ENCODE assay signal across 14 cellular contexts in the genomic region with DNA sequence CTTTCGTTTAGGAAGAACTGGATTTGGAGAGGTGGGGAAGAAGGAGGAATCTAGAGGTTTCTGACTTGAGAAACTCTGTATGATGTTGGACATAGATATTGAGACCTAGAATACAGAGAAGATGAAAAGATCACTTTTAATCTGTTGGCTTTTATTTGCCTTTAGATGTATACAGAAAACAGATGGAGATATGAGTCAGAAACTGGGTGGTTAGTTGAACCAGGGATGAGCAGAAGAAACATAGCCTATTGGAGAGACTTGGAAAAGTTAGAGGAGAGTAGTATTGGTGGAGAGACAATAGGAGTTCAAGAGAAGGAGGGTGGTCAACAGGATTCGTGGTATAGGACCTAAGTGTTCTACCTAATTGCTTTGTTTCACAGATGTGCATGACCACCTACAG. TPM values are rescaled to one million over a fixed set of nuclear protein-coding genes. Genes with fewer than 3 reads are reported as not detected.
DNase-seq lines count a peak whose midpoint lies in the region; ATAC-seq and TF ChIP-seq lines count a peak whose summit lies in the region.
"Had no signal": no experiment of that assay in that cellular context is flagged by ENCODE, and none has a peak within 500 bp of the region (broad histone marks: within the 10 kb centered on the region; RNA-seq: fewer than 3 reads in every experiment).

No MANE protein-coding gene starts in this region.

- peak; percentile 33 for DNase-seq in HFFc6
- peak; percentile 6 for DNase-seq in astrocyte of the spinal cord (ENCODE audit: low read depth, low spot score)
- DNase-seq in stimulated activated effector memory CD8-positive, alpha-beta T cell treated with anti-CD3 and anti-CD28 coated beads, Interleukin-12 subunit alpha, Interleukin-12 subunit beta, amount 100 ng/mL, for 72 hours (ENCODE audit: low spot score in 2 of 2): no peak
- DNase-seq in NCI-H69 (lab: John Stamatoyannopoulos, UW): no peak
- no peak for DNase-seq in activated naive CD4-positive, alpha-beta T cell treated with Interleukin-2 at 50 U/mL for 16 hours
- DNase-seq: activated gamma-delta T cell treated with Interleukin-2 at 50 U/mL for 16 hours; left colon; NCI-H2081; NCI-H82; stimulated activated naive CD4-positive, alpha-beta T cell; T-cell had no signal

- no peak overlapping the region for H3K4me3 ChIP-seq in astrocyte of the spinal cord (ENCODE audit: low read depth, low read length)
- H3K4me3 ChIP-seq: GM12878, skin epidermis, vagina had no signal

- H3K36me3 Mint-ChIP-seq in HFFc6 (ENCODE audit: low read depth): peaks cover 24% of the 10 kb centered on the region
- peaks cover 28% of the 10 kb centered on the region for H3K36me3 Mint-ChIP-seq in stimulated activated effector memory CD8-positive, alpha-beta T cell treated with anti-CD3 and anti-CD28 coated beads, Interleukin-12 subunit alpha, Interleukin-12 subunit beta, amount 100 ng/mL, for 72 hours

- H3K9me3 Mint-ChIP-seq in HFFc6: no peaks in the 10 kb centered on the region
- H3K9me3 Mint-ChIP-seq in stimulated activated effector memory CD8-positive, alpha-beta T cell treated with anti-CD3 and anti-CD28 coated beads, Interleukin-12 subunit alpha, Interleukin-12 subunit beta, amount 100 ng/mL, for 72 hours: no peaks in the 10 kb centered on the region
- H3K9me3 Mint-ChIP-seq: T-cell had no signal

- H3K27ac Mint-ChIP-seq in HFFc6: peak overlapping the region; percentile 95
- peak overlapping the region; percentile 10 for H3K27ac Mint-ChIP-seq in stimulated activated effector memory CD8-positive, alpha-beta T cell treated with anti-CD3 and anti-CD28 coated beads, Interleukin-12 subunit alpha, Interleukin-12 subunit beta, amount 100 ng/mL, for 72 hours

- peaks cover 2% of the 10 kb centered on the region for H3K27me3 Mint-ChIP-seq in HFFc6 (ENCODE audit: insufficient read depth)
- H3K27me3 Mint-ChIP-seq: T-cell had no signal

- H3K4me3 Mint-ChIP-seq in HFFc6: peak overlapping the region; percentile 72
- no peak overlapping the region for H3K4me3 Mint-ChIP-seq in stimulated activated effector memory CD8-positive, alpha-beta T cell treated with anti-CD3 and anti-CD28 coated beads, Interleukin-12 subunit alpha, Interleukin-12 subunit beta, amount 100 ng/mL, for 72 hours
- H3K4me3 Mint-ChIP-seq: T-cell had no signal

- no peak for ATAC-seq in stimulated activated effector memory CD8-positive, alpha-beta T cell treated with anti-CD3 and anti-CD28 coated beads, Interleukin-12 subunit alpha, Interleukin-12 subunit beta, amount 100 ng/mL, for 72 hours
- ATAC-seq: GM12878, left colon, T-cell had no signal

- in situ Hi-C loops in astrocyte of the spinal cord (cut with HindIII; ENCODE audit: low sequenced_read_pairs): no loop called here

- peaks cover 58% of the 10 kb centered on the region for H3K4me1 Mint-ChIP-seq in HFFc6 (ENCODE audit: low read depth)
- peaks cover 30% of the 10 kb centered on the region for H3K4me1 Mint-ChIP-seq in stimulated activated effector memory CD8-positive, alpha-beta T cell treated with anti-CD3 and anti-CD28 coated beads, Interleukin-12 subunit alpha, Interleukin-12 subunit beta, amount 100 ng/mL, for 72 hours

- TF ChIP-seq CTCF in HFFc6 (IDR thresholded peaks at IDR 0.05) (no peak), astrocyte of the spinal cord (IDR thresholded peaks at IDR 0.05; ENCODE audit: low read depth, low read length) (no peak)

RNA-seq across cellular contexts. Expression of a gene that starts 5.1 kb away (rescaled TPM):
- total RNA-seq in HFFc6 (2021; fragmentation: NEBNext Ultra II Directional; extraction: Animal tissue kit (Norgen Biotek cat#: 25700)): 10 to 100 TPM in 5 of 6 experiments, 1 to 10 TPM in 1; 10.0 to 13.8 (median 11.8) TPM

RNA-seq across cellular contexts. Expression of a gene that starts 36.0 kb away (rescaled TPM):
- total RNA-seq in HFFc6 (2021; fragmentation: NEBNext Ultra II Directional; extraction: Animal tissue kit (Norgen Biotek cat#: 25700)): 10 to 100 TPM; 45.7 to 55.1 (median 50.1) TPM

RNA-seq across cellular contexts. Expression of a gene that starts 44.9 kb away (rescaled TPM):
- 10 to 100 TPM; 12.8 to 16.8 (median 15.8) TPM for total RNA-seq in HFFc6 (2021; fragmentation: NEBNext Ultra II Directional; extraction: Animal tissue kit (Norgen Biotek cat#: 25700))

RNA-seq across cellular contexts. Expression of a gene that starts 45.0 kb away (rescaled TPM):
- total RNA-seq in HFFc6 (2021; fragmentation: NEBNext Ultra II Directional; extraction: Animal tissue kit (Norgen Biotek cat#: 25700)): 10 to 100 TPM in 1 of 6 experiments, 1 to 10 TPM in 5; 7.2 to 10.8 (median 7.8) TPM

RNA-seq across cellular contexts. Expression of a gene that starts 49.8 kb away (rescaled TPM):
- 1 to 10 TPM; 3.3 to 5.5 (median 4.6) TPM for total RNA-seq in HFFc6 (2021; fragmentation: NEBNext Ultra II Directional; extraction: Animal tissue kit (Norgen Biotek cat#: 25700))

Comparison
In these comparisons a context has a peak if more than half of its experiments do, and no peak if none do; other contexts are left out.
1. DNase-seq: peak in HFFc6 (single experiment) and astrocyte of the spinal cord (single experiment); none in stimulated activated effector memory CD8-positive, alpha-beta T cell treated with anti-CD3 and anti-CD28 coated beads, Interleukin-12 subunit alpha, Interleukin-12 subunit beta, amount 100 ng/mL, for 72 hours (0 of 2), NCI-H69 (single experiment) and activated naive CD4-positive, alpha-beta T cell treated with Interleukin-2 at 50 U/mL for 16 hours (single experiment).